ENCODE assay signal across 20 cellular contexts in genomic region chr12:55666508-55666907, GRCh38. TPM values are rescaled to one million over a fixed set of nuclear protein-coding genes. Genes with fewer than 3 reads are reported as not detected.
"Had no signal": no experiment of that assay in that cellular context is flagged by ENCODE, and none has a peak within 500 bp of the region (broad histone marks: within the 10 kb centered on the region; RNA-seq: fewer than 3 reads in every experiment).

No MANE protein-coding gene starts in this region.

- H3K36me3 Mint-ChIP-seq: activated CD8-positive, alpha-beta memory T cell treated with anti-CD3 and anti-CD28 coated beads, Interleukin-2, amount 10 ng/mL, durations not matched to agents 7 days and 5 days; stimulated activated effector memory CD8-positive, alpha-beta T cell treated with anti-CD3 and anti-CD28 coated beads, Interleukin-12 subunit alpha, Interleukin-12 subunit beta, amount 100 ng/mL, for 72 hours; WTC11 had no signal

- H3K4me3 ChIP-seq: body of pancreas, gastrocnemius medialis, smooth muscle cell had no signal

- DNase-seq: activated CD4-positive, alpha-beta memory T cell treated with anti-CD3 and anti-CD28 coated beads, Interleukin-2, amount 10 ng/mL, durations not matched to agents 7 days and 5 days; activated CD4-positive, alpha-beta T cell treated with anti-CD3 and anti-CD28 coated beads for 4 hours; activated CD8-positive, alpha-beta memory T cell treated with anti-CD3 and anti-CD28 coated beads, Interleukin-2, amount 10 ng/mL, durations not matched to agents 7 days and 5 days; activated naive CD4-positive, alpha-beta T cell treated with anti-CD3 and anti-CD28 coated beads for 36 hours; activated T-cell treated with anti-CD3 and anti-CD28 coated beads, Interleukin-2, amount 50 U/mL, for 24 hours; caudate nucleus; erythroblast; gastrocnemius medialis; nephron progenitor cell; nucleus accumbens; stimulated activated CD4-positive, alpha-beta T cell treated with anti-CD3 and anti-CD28 coated beads, Interleukin-4, amount 100 ng/mL, for 24 hours had no signal

- H3K9me3 Mint-ChIP-seq: activated CD4-positive, alpha-beta memory T cell treated with anti-CD3 and anti-CD28 coated beads, Interleukin-2, amount 10 ng/mL, durations not matched to agents 7 days and 5 days; activated naive CD4-positive, alpha-beta T cell treated with anti-CD3 and anti-CD28 coated beads for 36 hours; activated T-cell treated with anti-CD3 and anti-CD28 coated beads, Interleukin-2, amount 50 U/mL, for 24 hours; activated T-helper 2 cell treated with anti-CD3 and anti-CD28 coated beads, Interferon-gamma antibody, Interleukin-2, Interleukin-4, amounts not matched to agents 10 μg/mL and 5 μg/mL and 100 μg/mL, durations not matched to agents 14 hours and 24 hours and 36 hours; nephron progenitor cell; stimulated activated effector memory CD8-positive, alpha-beta T cell treated with anti-CD3 and anti-CD28 coated beads, Interleukin-12 subunit alpha, Interleukin-12 subunit beta, amount 100 ng/mL, for 72 hours; WTC11 had no signal

- H3K4me3 Mint-ChIP-seq: activated CD4-positive, alpha-beta memory T cell treated with anti-CD3 and anti-CD28 coated beads, Interleukin-2, amount 10 ng/mL, durations not matched to agents 7 days and 5 days; activated CD8-positive, alpha-beta memory T cell treated with anti-CD3 and anti-CD28 coated beads, Interleukin-2, amount 10 ng/mL, durations not matched to agents 7 days and 5 days; activated naive CD4-positive, alpha-beta T cell treated with anti-CD3 and anti-CD28 coated beads for 36 hours; activated T-cell treated with anti-CD3 and anti-CD28 coated beads, Interleukin-2, amount 50 U/mL, for 24 hours; nephron progenitor cell; stimulated activated effector memory CD8-positive, alpha-beta T cell treated with anti-CD3 and anti-CD28 coated beads, Interleukin-12 subunit alpha, Interleukin-12 subunit beta, amount 100 ng/mL, for 72 hours; WTC11 had no signal

- ATAC-seq: body of pancreas, gastrocnemius medialis, sciatic nerve, WTC11 had no signal

- H3K4me1 Mint-ChIP-seq: nephron progenitor cell; stimulated activated effector memory CD8-positive, alpha-beta T cell treated with anti-CD3 and anti-CD28 coated beads, Interleukin-12 subunit alpha, Interleukin-12 subunit beta, amount 100 ng/mL, for 72 hours; WTC11 had no signal

- H3K27ac Mint-ChIP-seq: activated CD4-positive, alpha-beta memory T cell treated with anti-CD3 and anti-CD28 coated beads, Interleukin-2, amount 10 ng/mL, durations not matched to agents 7 days and 5 days; activated CD8-positive, alpha-beta memory T cell treated with anti-CD3 and anti-CD28 coated beads, Interleukin-2, amount 10 ng/mL, durations not matched to agents 7 days and 5 days; activated naive CD4-positive, alpha-beta T cell treated with anti-CD3 and anti-CD28 coated beads for 36 hours; activated T-cell treated with anti-CD3 and anti-CD28 coated beads, Interleukin-2, amount 50 U/mL, for 24 hours; activated T-helper 2 cell treated with anti-CD3 and anti-CD28 coated beads, Interferon-gamma antibody, Interleukin-2, Interleukin-4, amounts not matched to agents 10 μg/mL and 5 μg/mL and 100 μg/mL, durations not matched to agents 14 hours and 24 hours and 36 hours; nephron progenitor cell; stimulated activated effector memory CD8-positive, alpha-beta T cell treated with anti-CD3 and anti-CD28 coated beads, Interleukin-12 subunit alpha, Interleukin-12 subunit beta, amount 100 ng/mL, for 72 hours; WTC11 had no signal

RNA-seq across cellular contexts. Expression of gene OR10P1, which starts 29.8 kb away (rescaled TPM):
- total RNA-seq: activated CD4-positive, alpha-beta memory T cell treated with anti-CD3 and anti-CD28 coated beads, Interleukin-2, amount 10 ng/mL, durations not matched to agents 7 days and 5 days; activated CD8-positive, alpha-beta memory T cell treated with anti-CD3 and anti-CD28 coated beads, Interleukin-2, amount 10 ng/mL, durations not matched to agents 7 days and 5 days; activated naive CD4-positive, alpha-beta T cell treated with anti-CD3 and anti-CD28 coated beads for 36 hours; activated T-helper 2 cell treated with anti-CD3 and anti-CD28 coated beads, Interferon-gamma antibody, Interleukin-2, Interleukin-4, amounts not matched to agents 10 μg/mL and 5 μg/mL and 100 μg/mL, durations not matched to agents 14 hours and 24 hours and 36 hours; body of pancreas; gastrocnemius medialis; lung microvascular endothelial cell; myocyte; sciatic nerve; smooth muscle cell; ureter; WTC11 had no signal

RNA-seq across cellular contexts. Expression of gene RDH5, which starts 53.7 kb away (rescaled TPM):
- total RNA-seq: smooth muscle cell had no signal
